ENCODE assay signal across 7 cellular contexts in the genomic region with DNA sequence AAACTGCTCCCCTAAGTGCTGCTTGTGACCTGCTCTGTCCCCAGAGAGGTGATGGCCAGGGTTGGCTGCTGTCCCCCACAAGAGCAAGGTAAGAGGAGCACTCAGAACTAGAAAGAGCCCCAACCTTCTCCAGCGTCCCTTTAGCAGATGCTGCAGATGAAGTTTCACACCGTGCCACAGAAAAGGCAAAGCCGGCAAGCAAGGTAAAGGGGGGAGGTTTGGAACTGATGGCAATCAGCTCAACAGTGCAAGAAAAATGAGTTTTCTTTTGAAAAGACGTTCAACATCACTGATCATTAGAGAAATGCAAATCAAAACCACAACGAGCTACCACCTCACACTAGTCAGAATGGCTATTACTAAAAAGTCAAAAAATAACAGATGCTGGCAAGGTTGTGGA.
ATAC-seq and TF ChIP-seq lines count a peak whose summit lies in the region.

No MANE protein-coding gene starts in this region.

- ATAC-seq in GM18520 (IDR thresholded peaks at IDR 0.05; ENCODE audit: unreplicated experiment) (peak; percentile 60), GM19324 (IDR thresholded peaks at IDR 0.05; ENCODE audit: low FRiP score, unreplicated experiment) (peak; percentile 71), GM21447 (IDR thresholded peaks at IDR 0.05; ENCODE audit: unreplicated experiment) (peak; percentile 91), HG02642 (IDR thresholded peaks at IDR 0.05; ENCODE audit: poor library complexity, unreplicated experiment) (peak; percentile 82), HG03039 (IDR thresholded peaks at IDR 0.05; ENCODE audit: unreplicated experiment) (peak; percentile 87), HG03342 (IDR thresholded peaks at IDR 0.05; ENCODE audit: unreplicated experiment) (peak; percentile 86)

- 0 out of 2 replicates have a peak, but pooled peaks have one; percentile 13 for TF ChIP-seq POLR2A in Raji (IDR thresholded peaks at IDR 0.05; ENCODE audit: insufficient read depth, low read depth, low read length)

Comparison
In these comparisons a context has a peak if more than half of its experiments do, and no peak if none do; other contexts are left out.
1. Peak in every context shown above with its lines: ATAC-seq.